ENCODE assay signal across 1 cellular context in the genomic region with DNA sequence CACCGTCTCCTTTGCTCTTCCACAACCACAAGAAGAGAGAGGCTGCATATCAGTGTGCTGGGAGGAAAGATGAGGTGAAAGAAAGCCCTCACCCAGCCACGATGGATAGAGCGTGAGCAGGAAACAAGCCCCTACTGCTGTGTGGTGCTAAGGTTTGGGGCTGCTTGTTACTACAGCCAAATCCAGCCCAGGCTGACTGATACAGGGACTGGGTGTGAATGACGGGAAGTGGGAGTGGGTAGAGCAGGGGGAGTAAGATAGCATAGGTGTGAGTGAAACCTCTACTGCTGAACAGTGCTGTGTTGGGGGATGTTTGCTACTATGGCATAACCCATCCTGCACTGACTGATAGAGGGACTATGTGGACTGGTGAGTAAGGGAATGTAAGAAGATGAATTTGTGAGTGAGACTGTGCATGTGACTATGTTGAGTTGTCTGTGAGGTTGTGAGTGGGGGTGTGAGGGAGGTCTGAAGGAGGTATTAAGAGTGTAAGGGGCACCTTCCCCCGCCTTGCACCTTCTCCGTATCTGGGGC.
TF ChIP-seq lines count a peak whose summit lies in the region.

No MANE protein-coding gene starts in this region.

TF ChIP-seq in HepG2, 621 proteins besides CTCF, POLR2A, EP300 and RAD21 (continued from another document):
- no peak for TF ChIP-seq ZBTB40 (IDR thresholded peaks at IDR 0.05)
- TF ChIP-seq ZBTB40 (CRISPR knock-in tag; IDR thresholded peaks at IDR 0.05) = no peak
- TF ChIP-seq PREB (CRISPR knock-in tag; IDR thresholded peaks at IDR 0.05) = no peak
- TF ChIP-seq CREM (IDR thresholded peaks at IDR 0.05) = no peak
- TF ChIP-seq CREM (CRISPR knock-in tag; IDR thresholded peaks at IDR 0.05) = no peak
- peak; percentile 63; the same call in 1 of the 2 replicates for TF ChIP-seq ZNF12 (CRISPR knock-in tag; IDR thresholded peaks at IDR 0.05)
